7 cellular contexts compared by ENCODE assay signal in genomic region chr7:74048999-74049599, GRCh38.
"Had no signal": no experiment of that assay in that cellular context is flagged by ENCODE, and none has a peak within 500 bp of the region (broad histone marks: within the 10 kb centered on the region; RNA-seq: fewer than 3 reads in every experiment).

No MANE protein-coding gene starts in this region.

- ATAC-seq: GM12878 had no signal

- H3K4me3 ChIP-seq: GM12878 had no signal

- DNase-seq: GDM1, GF-D8 had no signal

- FAIRE-seq: G401.6, GM12878, GM12892, GM18507, GM19239 had no signal
